In genomic region chr5:166625210-166625865, GRCh38 we compare ENCODE assay signal across 19 cellular contexts.
DNase-seq lines count a peak whose midpoint lies in the region; ATAC-seq and TF ChIP-seq lines count a peak whose summit lies in the region.
"Had no signal": no experiment of that assay in that cellular context is flagged by ENCODE, and none has a peak within 500 bp of the region (broad histone marks: within the 10 kb centered on the region; RNA-seq: fewer than 3 reads in every experiment).

No MANE protein-coding gene starts in this region.

- TF ChIP-seq CTCF in astrocyte of the spinal cord (IDR thresholded peaks at IDR 0.05; ENCODE audit: low read depth, low read length) (no peak), retinal pigment epithelial cell (conservative IDR thresholded peaks at IDR 0.05; ENCODE audit: low read depth, low read length) (no peak)

- DNase-seq in HS-5 (ENCODE audit: low read depth), result peak; percentile 16
- peak; percentile 19 for DNase-seq in astrocyte of the spinal cord (ENCODE audit: low read depth, low spot score)
- peak; percentile 53 for DNase-seq in islet precursor cell
- DNase-seq in retinal pigment epithelial cell (ENCODE audit: low read depth), result peak; percentile 50
- DNase-seq in AG08396 (ENCODE audit: low spot score), result no peak
- no peak for DNase-seq in NCI-H2196 treated with DMSO at 0.1 percent for 48 hours (lab: John Stamatoyannopoulos, UW; ENCODE audit: unreplicated experiment)
- DNase-seq: activated effector memory CD4-positive, alpha-beta T cell treated with anti-CD3 and anti-CD28 coated beads, Interleukin-2, amount 50 U/mL, for 16 hours; CD4-positive, alpha-beta memory T cell; DMS53; effector CD4-positive, alpha-beta T cell; midbrain; NCI-H1092; NCI-H2081; NCI-H524; T-helper 1 cell had no signal

- in situ Hi-C loops in astrocyte of the spinal cord (cut with HindIII; ENCODE audit: low sequenced_read_pairs), result no loop called here

- H3K4me3 ChIP-seq in astrocyte of the spinal cord (ENCODE audit: low read depth, low read length) (no peak overlapping the region), retinal pigment epithelial cell (ENCODE audit: low read length) (no peak overlapping the region)
- H3K4me3 ChIP-seq: suprapubic skin had no signal

- ATAC-seq in HG02610 (IDR thresholded peaks at IDR 0.05; ENCODE audit: unreplicated experiment) (no peak), GM21423 (IDR thresholded peaks at IDR 0.05; ENCODE audit: unreplicated experiment) (no peak)
- ATAC-seq: HCT116 had no signal

Comparison
In these comparisons a context has a peak if more than half of its experiments do, and no peak if none do; other contexts are left out.
1. DNase-seq: peak in HS-5 (single experiment), astrocyte of the spinal cord (single experiment), islet precursor cell (single experiment) and retinal pigment epithelial cell (single experiment); none in AG08396 (single experiment) and NCI-H2196 treated with DMSO at 0.1 percent for 48 hours (single experiment).